In genomic region chr2:223056656-223057418, GRCh38 we compare ENCODE assay signal across 12 cellular contexts. TPM values are rescaled to one million over a fixed set of nuclear protein-coding genes. Genes with fewer than 3 reads are reported as not detected.
DNase-seq lines count a peak whose midpoint lies in the region; ATAC-seq, FAIRE-seq and TF ChIP-seq lines count a peak whose summit lies in the region.
"Had no signal": no experiment of that assay in that cellular context is flagged by ENCODE, and none has a peak within 500 bp of the region (broad histone marks: within the 10 kb centered on the region; RNA-seq: fewer than 3 reads in every experiment).

No MANE protein-coding gene starts in this region.

- TF ChIP-seq POLR2A in stomach (IDR thresholded peaks at IDR 0.05), result no peak

- TF ChIP-seq CTCF in astrocyte of the spinal cord (IDR thresholded peaks at IDR 0.05; ENCODE audit: low read depth, low read length) (no peak), stomach (IDR thresholded peaks at IDR 0.05) (no peak)

- no peak for ATAC-seq in left colon
- ATAC-seq: PC-3 had no signal

- H3K4me1 ChIP-seq in stomach, result peaks cover 0 to 72% (median 43%) of the 10 kb centered on the region in 4 donors

- H3K9me3 ChIP-seq in stomach, result no peaks in the 10 kb centered on the region

- intact Hi-C loops in stomach (cut with DNase I; ENCODE audit: low total_unique reads) (no loop called here), left colon (cut with DNase I, micrococcal nuclease) (no loop called here)

- 65 to 79% (median 74%) methylated on average over 8 of the region's 8 CpGs for WGBS in stomach, 5 donors

- peak; percentile 85 for FAIRE-seq in islet of Langerhans (lab: Jason Lieb, UNC)
- FAIRE-seq: colon had no signal

- in situ Hi-C loops in astrocyte of the spinal cord (cut with HindIII; ENCODE audit: low sequenced_read_pairs), result no loop called here

- H3K4me3 ChIP-seq in astrocyte of the spinal cord (ENCODE audit: low read depth, low read length) (no peak overlapping the region), stomach (no peak overlapping the region)

- peak; percentile 76 for DNase-seq in NCI-H1092 treated with DMSO at 0.1 percent for 48 hours (lab: John Stamatoyannopoulos, UW)
- peak; percentile 63 for DNase-seq in astrocyte of the spinal cord (ENCODE audit: low read depth, low spot score)
- no peak for DNase-seq in stomach
- no peak for DNase-seq in hypothalamus (lab: John Stamatoyannopoulos, UW)
- no peak for DNase-seq in LoVo (ENCODE audit: low spot score)
- no peak for DNase-seq in DMS 273 treated with DMSO at 0.1 percent for 48 hours (lab: John Stamatoyannopoulos, UW)
- DNase-seq in left colon, result no peak
- DNase-seq: activated T-cell treated with anti-CD3 and anti-CD28 coated beads for 4 hours, NCI-H1048, PC-3 had no signal

- TF ChIP-seq EP300 in stomach (IDR thresholded peaks at IDR 0.05), result no peak

- H3K27ac ChIP-seq in stomach, result peak overlapping the region in 4 of 5 donors; percentile 76 to 84 (median 84)

- H3K27me3 ChIP-seq in stomach, result no peaks in the 10 kb centered on the region

- no peaks in the 10 kb centered on the region for H3K36me3 ChIP-seq in stomach

RNA-seq across cellular contexts. Expression of gene KCNE4, which starts 4.8 kb away (rescaled TPM):
- total RNA-seq in stomach, result 10 to 100 TPM in 1 of 5 donors, 1 to 10 TPM in 2, under 1 TPM in 1, not detected in 1; 0.58 to 16.3 (median 6.0) TPM
- 1 to 10 TPM; 2.5 to 2.9 (median 2.7) TPM for polyA plus RNA-seq in stomach
- total RNA-seq in left colon, result under 1 TPM; 0.76 to 0.89 TPM
- total RNA-seq: PC-3 had no signal

Comparison
In these comparisons a context has a peak if more than half of its experiments do, and no peak if none do; other contexts are left out.
1. DNase-seq: peak in NCI-H1092 treated with DMSO at 0.1 percent for 48 hours (single experiment) and astrocyte of the spinal cord (single experiment); none in stomach (single experiment), hypothalamus (0 of 51), LoVo (single experiment), DMS 273 treated with DMSO at 0.1 percent for 48 hours (single experiment) and left colon (0 of 2).